ENCODE assay signal across 9 cellular contexts in the genomic region with DNA sequence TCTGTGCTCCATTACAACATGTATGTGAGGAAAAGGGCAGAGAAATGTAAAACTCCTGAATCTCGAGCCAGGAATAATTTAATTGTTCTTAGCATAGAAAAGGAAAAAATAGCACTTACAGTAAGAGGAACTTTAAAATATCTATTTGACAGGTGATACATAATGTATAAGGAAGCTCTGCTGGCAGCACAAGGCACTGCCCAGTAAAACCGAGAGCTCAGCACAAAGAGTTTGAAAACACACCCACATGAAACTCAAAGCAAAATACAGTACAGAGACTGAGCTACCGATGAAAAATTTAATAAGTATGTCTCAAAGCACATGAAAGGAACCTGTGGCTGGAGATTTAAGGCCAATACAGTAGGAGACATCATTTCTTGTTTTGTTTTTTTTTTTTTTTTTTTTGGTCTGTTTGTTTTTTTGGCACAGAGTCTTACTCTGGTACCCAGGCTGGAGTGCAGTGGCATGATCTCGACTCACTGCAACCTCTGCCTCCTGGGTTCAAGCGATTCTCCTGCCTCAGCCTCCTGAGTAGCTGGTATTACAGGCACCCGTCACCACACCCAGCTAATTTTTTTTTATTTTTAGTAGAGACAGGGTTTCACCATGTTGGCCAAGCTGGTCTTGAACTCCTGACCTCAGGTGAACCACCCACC. TPM values are rescaled to one million over a fixed set of nuclear protein-coding genes. Genes with fewer than 3 reads are reported as not detected.
DNase-seq lines count a peak whose midpoint lies in the region; ATAC-seq and TF ChIP-seq lines count a peak whose summit lies in the region.
"Had no signal": no experiment of that assay in that cellular context is flagged by ENCODE, and none has a peak within 500 bp of the region (broad histone marks: within the 10 kb centered on the region; RNA-seq: fewer than 3 reads in every experiment).

No MANE protein-coding gene starts in this region.

- peak overlapping the region; percentile 8 to 46 for H3K27ac ChIP-seq in right atrium auricular region
- peak overlapping the region in 3 of 4 donors; percentile 51 to 92 (median 89) for H3K27ac ChIP-seq in transverse colon

- no peaks in the 10 kb centered on the region for H3K9me3 ChIP-seq in right atrium auricular region
- no peaks in the 10 kb centered on the region for H3K9me3 ChIP-seq in transverse colon

- no peaks in the 10 kb centered on the region for H3K27me3 Mint-ChIP-seq in brain

- no peak for TF ChIP-seq CTCF in right atrium auricular region (IDR thresholded peaks at IDR 0.05)
- TF ChIP-seq CTCF in brain (conservative IDR thresholded peaks at IDR 0.05), result no peak
- TF ChIP-seq CTCF in transverse colon (IDR thresholded peaks at IDR 0.05), result peak in 1 of 5 experiments; percentile 18

- DNase-seq in right atrium auricular region (ENCODE audit: low spot score) (no peak), left ventricle myocardium superior (no peak), transverse colon (no peak), DMS 273 treated with DMSO at 0.1 percent for 48 hours (lab: John Stamatoyannopoulos, UW) (no peak), NCI-H146 (lab: John Stamatoyannopoulos, UW) (no peak)
- DNase-seq: NCI-H2227 treated with DMSO at 0.1 percent for 48 hours had no signal

- H3K4me1 ChIP-seq in right atrium auricular region, result peaks cover 0 to 37% of the 10 kb centered on the region in 2 donors
- H3K4me1 ChIP-seq in transverse colon, result peaks cover 22 to 44% (median 35%) of the 10 kb centered on the region in 4 donors

- intact Hi-C loops in left ventricle myocardium superior (cut with micrococcal nuclease) (no loop called here), transverse colon (cut with DNase I; ENCODE audit: low total_unique reads) (no loop called here)

- peaks cover 0 to 3% (median 0%) of the 10 kb centered on the region in 5 experiments for H3K9me3 Mint-ChIP-seq in brain

- TF ChIP-seq POLR2A in transverse colon (IDR thresholded peaks at IDR 0.05), result no peak

- no peak overlapping the region for H3K4me3 ChIP-seq in right atrium auricular region
- no peak overlapping the region for H3K4me3 ChIP-seq in transverse colon

- H3K4me1 Mint-ChIP-seq in brain, result peaks cover 67% of the 10 kb centered on the region

- in situ Hi-C loops in transverse colon (cut with MboI; ENCODE audit: low pct_ligation_motif_present in 1 of 4, low pct_unique_long_range_greater_than_20kb in 1 of 4, low sequenced_read_pairs in 3 of 4), result loop anchor here in 1 of 4 donors (10.0 kb wide), 1 partner anchor 72 kb away; no protein-coding TSS in a partner anchor

- peak overlapping the region; percentile 0 to 89 (median 63) for H3K27ac Mint-ChIP-seq in brain

- H3K36me3 ChIP-seq in right atrium auricular region (no peaks in the 10 kb centered on the region), transverse colon (no peaks in the 10 kb centered on the region)

- no peaks in the 10 kb centered on the region for H3K27me3 ChIP-seq in right atrium auricular region
- no peaks in the 10 kb centered on the region for H3K27me3 ChIP-seq in transverse colon

- H3K36me3 Mint-ChIP-seq in brain, result peaks cover 26% of the 10 kb centered on the region

- ATAC-seq in left ventricle myocardium superior (no peak), HG02973 (IDR thresholded peaks at IDR 0.05; ENCODE audit: unreplicated experiment) (peak; percentile 54), HG03469 (IDR thresholded peaks at IDR 0.05; ENCODE audit: unreplicated experiment) (no peak)

- WGBS in transverse colon (ENCODE audit: low coverage in 1 of 2), 2 donors, result 63 to 65% methylated on average over 3 to 6 of the region's 6 CpGs

- no peak for TF ChIP-seq EP300 in transverse colon (IDR thresholded peaks at IDR 0.05; ENCODE audit: low read depth)

- H3K4me3 Mint-ChIP-seq in brain, result peak overlapping the region in 2 of 5 experiments; percentile 28 to 31

RNA-seq across cellular contexts. Expression of a gene that starts 19.2 kb away (rescaled TPM):
- total RNA-seq in right atrium auricular region (100 to 1,000 TPM in 1 of 2 donors, 10 to 100 TPM in 1; 91.5 to 153 TPM), left ventricle myocardium superior (93.3 TPM), transverse colon (100 to 1,000 TPM in 1 of 4 donors, 10 to 100 TPM in 3; 49.2 to 111 (median 88.6) TPM)
- 14.6 TPM for polyA plus RNA-seq in brain (ENCODE audit: insufficient read depth, low read depth, low replicate concordance)
